8 cellular contexts compared by ENCODE assay signal in the genomic region with DNA sequence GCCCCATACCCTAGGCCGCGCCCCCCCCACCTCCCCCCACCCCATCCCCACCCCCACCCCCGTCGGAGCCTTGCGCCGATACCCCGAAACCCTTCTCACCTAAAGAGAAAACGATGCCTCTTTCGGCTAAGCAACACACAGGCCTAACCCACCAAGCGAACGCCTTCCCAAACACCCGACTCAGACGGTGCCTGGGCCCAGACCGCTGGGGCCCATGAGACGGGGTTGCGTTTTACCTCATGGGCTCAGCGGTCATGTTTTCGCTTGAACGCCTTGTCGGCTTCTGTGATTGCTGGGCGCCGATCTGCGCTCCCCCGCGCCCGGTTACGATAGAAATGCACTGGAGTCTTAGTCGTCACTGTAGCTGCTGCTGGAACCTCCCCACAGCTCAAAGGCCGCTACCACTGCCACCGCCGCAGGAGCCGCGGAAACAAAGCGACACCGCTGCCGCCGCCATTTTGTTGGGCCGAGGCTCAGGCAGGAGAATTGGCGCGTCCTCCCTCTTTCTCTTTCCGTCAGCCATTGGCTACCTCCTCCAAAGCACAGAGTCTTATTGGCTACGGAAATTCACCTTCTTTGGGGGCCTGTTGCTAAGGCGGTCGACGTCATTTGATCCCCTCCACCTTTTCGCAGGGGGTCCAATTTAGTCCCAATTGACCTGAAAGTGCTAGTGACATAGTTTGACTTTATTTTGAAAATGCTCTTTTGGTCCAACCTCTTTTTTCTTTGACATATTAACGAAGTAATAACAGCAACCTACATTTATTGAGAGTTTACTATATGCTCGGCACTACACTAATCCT. TPM values are rescaled to one million over a fixed set of nuclear protein-coding genes. Genes with fewer than 3 reads are reported as not detected.
DNase-seq lines count a peak whose midpoint lies in the region; ATAC-seq and FAIRE-seq lines count a peak whose summit lies in the region.

A gene with protein sequence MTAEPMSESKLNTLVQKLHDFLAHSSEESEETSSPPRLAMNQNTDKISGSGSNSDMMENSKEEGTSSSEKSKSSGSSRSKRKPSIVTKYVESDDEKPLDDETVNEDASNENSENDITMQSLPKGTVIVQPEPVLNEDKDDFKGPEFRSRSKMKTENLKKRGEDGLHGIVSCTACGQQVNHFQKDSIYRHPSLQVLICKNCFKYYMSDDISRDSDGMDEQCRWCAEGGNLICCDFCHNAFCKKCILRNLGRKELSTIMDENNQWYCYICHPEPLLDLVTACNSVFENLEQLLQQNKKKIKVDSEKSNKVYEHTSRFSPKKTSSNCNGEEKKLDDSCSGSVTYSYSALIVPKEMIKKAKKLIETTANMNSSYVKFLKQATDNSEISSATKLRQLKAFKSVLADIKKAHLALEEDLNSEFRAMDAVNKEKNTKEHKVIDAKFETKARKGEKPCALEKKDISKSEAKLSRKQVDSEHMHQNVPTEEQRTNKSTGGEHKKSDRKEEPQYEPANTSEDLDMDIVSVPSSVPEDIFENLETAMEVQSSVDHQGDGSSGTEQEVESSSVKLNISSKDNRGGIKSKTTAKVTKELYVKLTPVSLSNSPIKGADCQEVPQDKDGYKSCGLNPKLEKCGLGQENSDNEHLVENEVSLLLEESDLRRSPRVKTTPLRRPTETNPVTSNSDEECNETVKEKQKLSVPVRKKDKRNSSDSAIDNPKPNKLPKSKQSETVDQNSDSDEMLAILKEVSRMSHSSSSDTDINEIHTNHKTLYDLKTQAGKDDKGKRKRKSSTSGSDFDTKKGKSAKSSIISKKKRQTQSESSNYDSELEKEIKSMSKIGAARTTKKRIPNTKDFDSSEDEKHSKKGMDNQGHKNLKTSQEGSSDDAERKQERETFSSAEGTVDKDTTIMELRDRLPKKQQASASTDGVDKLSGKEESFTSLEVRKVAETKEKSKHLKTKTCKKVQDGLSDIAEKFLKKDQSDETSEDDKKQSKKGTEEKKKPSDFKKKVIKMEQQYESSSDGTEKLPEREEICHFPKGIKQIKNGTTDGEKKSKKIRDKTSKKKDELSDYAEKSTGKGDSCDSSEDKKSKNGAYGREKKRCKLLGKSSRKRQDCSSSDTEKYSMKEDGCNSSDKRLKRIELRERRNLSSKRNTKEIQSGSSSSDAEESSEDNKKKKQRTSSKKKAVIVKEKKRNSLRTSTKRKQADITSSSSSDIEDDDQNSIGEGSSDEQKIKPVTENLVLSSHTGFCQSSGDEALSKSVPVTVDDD (N-terminal part only) (minus strand): TSS at position 471 of the 803 bp plus-strand sequence. CDS start 215 bp downstream, at position 256.

- intact Hi-C loops in CD4-positive, alpha-beta memory T cell (cut with micrococcal nuclease), result loop anchor here (1.0 to 10.0 kb wide), 4 partner anchors 71 to 319 kb away; a partner anchor contains a TSS

- peak; percentile 89 for ATAC-seq in GM19455 (IDR thresholded peaks at IDR 0.05; ENCODE audit: unreplicated experiment)

- no peaks in the 10 kb centered on the region for H3K36me3 ChIP-seq in CD4-positive, alpha-beta memory T cell (ENCODE audit: insufficient read depth, low read length)
- H3K36me3 ChIP-seq in mesodermal cell (ENCODE audit: control insufficient read depth, insufficient read depth, low read length), result no peaks in the 10 kb centered on the region

- peak; percentile 80 to 87 (median 82) for DNase-seq in CD4-positive, alpha-beta memory T cell
- DNase-seq in HS-5 (ENCODE audit: low read depth), result peak; percentile 33
- peak; percentile 60 for DNase-seq in NOMO-1 treated with dmso at 0.1 percent for 144 hours (lab: John Stamatoyannopoulos, UW; ENCODE audit: unreplicated experiment)
- peak; percentile 51 for DNase-seq in activated CD8-positive, alpha-beta memory T cell treated with anti-CD3 and anti-CD28 coated beads, Interleukin-2, amount 50 U/mL, for 1 hour (ENCODE audit: extremely low read depth)
- DNase-seq in stimulated activated CD8-positive, alpha-beta memory T cell treated with anti-CD3 and anti-CD28 coated beads, Interleukin-15, amount 100 ng/mL, for 4 hours (ENCODE audit: low read depth in 2 of 2), result peak; percentile 48 to 58

- peak within 1 kb of the TSS; percentile 54 to 57 for H3K4me3 ChIP-seq in CD4-positive, alpha-beta memory T cell (ENCODE audit: low read length in 2 of 2)
- peak within 1 kb of the TSS; percentile 57 for H3K4me3 ChIP-seq in mesodermal cell (ENCODE audit: extremely low read depth, insufficient read depth, low read length, poor library complexity, severe bottlenecking)

- H3K4me1 Mint-ChIP-seq in CD4-positive, alpha-beta memory T cell, result peaks cover 10 to 53% (median 25%) of the 10 kb centered on the region in 4 donors

- peak within 1 kb of the TSS; percentile 90 for H3K27ac ChIP-seq in CD4-positive, alpha-beta memory T cell (ENCODE audit: low read depth, low read length)
- H3K27ac ChIP-seq in mesodermal cell (ENCODE audit: low read depth, low read length, severe bottlenecking), result peak within 1 kb of the TSS; percentile 99

- H3K27me3 Mint-ChIP-seq in CD4-positive, alpha-beta memory T cell, result no peaks in the 10 kb centered on the region

- H3K4me3 Mint-ChIP-seq in CD4-positive, alpha-beta memory T cell, result peak within 1 kb of the TSS; percentile 98 to 100 (median 99)

- CTCF ChIA-PET in CD4-positive, alpha-beta memory T cell (lab: Charles Lee; ENCODE audit: partially characterized antibody), result no interaction called here

- FAIRE-seq in endometrium (lab: Jason Lieb, UNC), result peak; percentile 35

- 0 to 2% methylated on average over 13 to 14 of the region's 48 CpGs for WGBS in mesodermal cell (ENCODE audit: insufficient coverage in 2 of 2), 2 experiments

- H3K4me1 ChIP-seq in CD4-positive, alpha-beta memory T cell (ENCODE audit: insufficient read depth, low read length), result peaks cover 45% of the 10 kb centered on the region
- no peaks in the 10 kb centered on the region for H3K4me1 ChIP-seq in mesodermal cell (ENCODE audit: control insufficient read depth, insufficient read depth, low read length, poor library complexity, severe bottlenecking)

- H3K27me3 ChIP-seq in CD4-positive, alpha-beta memory T cell (ENCODE audit: insufficient read depth, low read length), result no peaks in the 10 kb centered on the region

- peaks cover 3 to 8% of the 10 kb centered on the region in 2 donors for H3K36me3 Mint-ChIP-seq in CD4-positive, alpha-beta memory T cell

- POLR2A ChIA-PET in CD4-positive, alpha-beta memory T cell (lab: Charles Lee; ENCODE audit: partially characterized antibody), result interaction anchor here (0.7 to 1.0 kb wide), 4 partner anchors 70 to 113 kb away, joined by 3 to 7 read pairs (median 4); a partner anchor contains a TSS

- no peaks in the 10 kb centered on the region for H3K9me3 ChIP-seq in CD4-positive, alpha-beta memory T cell (ENCODE audit: control insufficient read depth in 1 of 2, low read length in 2 of 2)
- H3K9me3 ChIP-seq in mesodermal cell (ENCODE audit: control insufficient read depth, low read length), result no peaks in the 10 kb centered on the region

- peak within 1 kb of the TSS; percentile 99 to 100 (median 100) for H3K27ac Mint-ChIP-seq in CD4-positive, alpha-beta memory T cell

- no peaks in the 10 kb centered on the region for H3K9me3 Mint-ChIP-seq in CD4-positive, alpha-beta memory T cell

RNA-seq across cellular contexts. Expression of the gene that starts here (rescaled TPM):
- total RNA-seq in CD4-positive, alpha-beta memory T cell, result 100 to 1,000 TPM; 106 to 111 TPM
- polyA plus RNA-seq in CD4-positive, alpha-beta memory T cell, result 10 to 100 TPM; 24.4 to 80.4 TPM
- 50.0 TPM for polyA plus RNA-seq in mesodermal cell (2013, experiment 1 of 2)
- 54.1 TPM for polyA plus RNA-seq in mesodermal cell (2013, experiment 2 of 2)

Comparison
In these comparisons a context has a peak if more than half of its experiments do, and no peak if none do; other contexts are left out.
1. Peak in every context shown above with its lines: DNase-seq, ATAC-seq, H3K4me3 ChIP-seq and H3K27ac ChIP-seq.